In the genomic region with DNA sequence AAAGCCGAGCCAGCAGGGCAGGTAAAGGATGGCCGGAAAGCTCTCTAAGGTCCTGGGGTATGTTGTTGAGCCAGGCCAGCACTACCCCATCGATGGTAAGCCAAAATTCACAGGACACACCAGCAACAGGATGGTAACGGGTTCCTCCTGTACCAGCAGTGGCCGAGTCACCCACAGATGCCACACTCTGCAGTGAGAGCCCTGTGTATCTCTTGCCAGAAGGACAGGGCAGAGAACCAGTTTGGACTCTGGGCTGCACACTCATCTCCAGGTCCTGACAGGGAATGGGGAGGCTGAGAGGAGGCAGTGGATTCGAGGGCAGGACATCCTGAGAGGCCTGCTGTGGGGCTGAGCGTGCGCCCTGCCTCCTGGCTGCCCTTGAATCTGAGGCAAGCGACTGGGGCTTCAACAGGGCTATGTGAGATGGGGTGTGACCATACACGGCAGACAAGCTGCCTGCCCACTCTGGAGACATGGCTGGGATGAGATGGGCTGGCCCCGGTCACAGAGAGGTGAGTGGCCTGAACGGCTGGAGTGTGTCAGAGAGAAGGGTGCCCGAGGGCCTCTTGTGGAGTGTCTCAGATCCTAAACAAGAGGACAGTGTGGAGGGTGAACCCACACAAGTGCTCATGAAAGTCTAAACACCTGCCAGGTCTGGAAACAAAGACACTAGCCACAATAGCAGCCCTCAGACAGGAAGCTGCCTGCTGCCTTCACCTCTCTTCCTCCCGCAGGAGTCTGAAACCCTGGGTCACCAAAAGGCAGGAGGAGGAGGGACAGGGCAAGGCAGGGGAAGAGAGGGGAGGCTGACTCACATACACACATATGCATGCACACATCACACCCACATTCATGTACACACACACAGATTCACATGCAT, we compare ENCODE assay signal across 1 cellular context.
TF ChIP-seq lines count a peak whose summit lies in the region.

No MANE protein-coding gene starts in this region.

TF ChIP-seq in H1, 55 proteins besides CTCF, POLR2A, EP300 and RAD21:
- TF ChIP-seq SAP30 (IDR thresholded peaks at IDR 0.05; ENCODE audit: insufficient read depth, insufficient replicate concordance, low read length), result no peak
- no peak for TF ChIP-seq SP4 (IDR thresholded peaks at IDR 0.05; ENCODE audit: low read length)
- TF ChIP-seq BACH1 (IDR thresholded peaks at IDR 0.05; ENCODE audit: low read length), result no peak
- no peak for TF ChIP-seq HDAC6 (IDR thresholded peaks at IDR 0.05; ENCODE audit: low read depth, low read length)
- TF ChIP-seq, protein P1, sequence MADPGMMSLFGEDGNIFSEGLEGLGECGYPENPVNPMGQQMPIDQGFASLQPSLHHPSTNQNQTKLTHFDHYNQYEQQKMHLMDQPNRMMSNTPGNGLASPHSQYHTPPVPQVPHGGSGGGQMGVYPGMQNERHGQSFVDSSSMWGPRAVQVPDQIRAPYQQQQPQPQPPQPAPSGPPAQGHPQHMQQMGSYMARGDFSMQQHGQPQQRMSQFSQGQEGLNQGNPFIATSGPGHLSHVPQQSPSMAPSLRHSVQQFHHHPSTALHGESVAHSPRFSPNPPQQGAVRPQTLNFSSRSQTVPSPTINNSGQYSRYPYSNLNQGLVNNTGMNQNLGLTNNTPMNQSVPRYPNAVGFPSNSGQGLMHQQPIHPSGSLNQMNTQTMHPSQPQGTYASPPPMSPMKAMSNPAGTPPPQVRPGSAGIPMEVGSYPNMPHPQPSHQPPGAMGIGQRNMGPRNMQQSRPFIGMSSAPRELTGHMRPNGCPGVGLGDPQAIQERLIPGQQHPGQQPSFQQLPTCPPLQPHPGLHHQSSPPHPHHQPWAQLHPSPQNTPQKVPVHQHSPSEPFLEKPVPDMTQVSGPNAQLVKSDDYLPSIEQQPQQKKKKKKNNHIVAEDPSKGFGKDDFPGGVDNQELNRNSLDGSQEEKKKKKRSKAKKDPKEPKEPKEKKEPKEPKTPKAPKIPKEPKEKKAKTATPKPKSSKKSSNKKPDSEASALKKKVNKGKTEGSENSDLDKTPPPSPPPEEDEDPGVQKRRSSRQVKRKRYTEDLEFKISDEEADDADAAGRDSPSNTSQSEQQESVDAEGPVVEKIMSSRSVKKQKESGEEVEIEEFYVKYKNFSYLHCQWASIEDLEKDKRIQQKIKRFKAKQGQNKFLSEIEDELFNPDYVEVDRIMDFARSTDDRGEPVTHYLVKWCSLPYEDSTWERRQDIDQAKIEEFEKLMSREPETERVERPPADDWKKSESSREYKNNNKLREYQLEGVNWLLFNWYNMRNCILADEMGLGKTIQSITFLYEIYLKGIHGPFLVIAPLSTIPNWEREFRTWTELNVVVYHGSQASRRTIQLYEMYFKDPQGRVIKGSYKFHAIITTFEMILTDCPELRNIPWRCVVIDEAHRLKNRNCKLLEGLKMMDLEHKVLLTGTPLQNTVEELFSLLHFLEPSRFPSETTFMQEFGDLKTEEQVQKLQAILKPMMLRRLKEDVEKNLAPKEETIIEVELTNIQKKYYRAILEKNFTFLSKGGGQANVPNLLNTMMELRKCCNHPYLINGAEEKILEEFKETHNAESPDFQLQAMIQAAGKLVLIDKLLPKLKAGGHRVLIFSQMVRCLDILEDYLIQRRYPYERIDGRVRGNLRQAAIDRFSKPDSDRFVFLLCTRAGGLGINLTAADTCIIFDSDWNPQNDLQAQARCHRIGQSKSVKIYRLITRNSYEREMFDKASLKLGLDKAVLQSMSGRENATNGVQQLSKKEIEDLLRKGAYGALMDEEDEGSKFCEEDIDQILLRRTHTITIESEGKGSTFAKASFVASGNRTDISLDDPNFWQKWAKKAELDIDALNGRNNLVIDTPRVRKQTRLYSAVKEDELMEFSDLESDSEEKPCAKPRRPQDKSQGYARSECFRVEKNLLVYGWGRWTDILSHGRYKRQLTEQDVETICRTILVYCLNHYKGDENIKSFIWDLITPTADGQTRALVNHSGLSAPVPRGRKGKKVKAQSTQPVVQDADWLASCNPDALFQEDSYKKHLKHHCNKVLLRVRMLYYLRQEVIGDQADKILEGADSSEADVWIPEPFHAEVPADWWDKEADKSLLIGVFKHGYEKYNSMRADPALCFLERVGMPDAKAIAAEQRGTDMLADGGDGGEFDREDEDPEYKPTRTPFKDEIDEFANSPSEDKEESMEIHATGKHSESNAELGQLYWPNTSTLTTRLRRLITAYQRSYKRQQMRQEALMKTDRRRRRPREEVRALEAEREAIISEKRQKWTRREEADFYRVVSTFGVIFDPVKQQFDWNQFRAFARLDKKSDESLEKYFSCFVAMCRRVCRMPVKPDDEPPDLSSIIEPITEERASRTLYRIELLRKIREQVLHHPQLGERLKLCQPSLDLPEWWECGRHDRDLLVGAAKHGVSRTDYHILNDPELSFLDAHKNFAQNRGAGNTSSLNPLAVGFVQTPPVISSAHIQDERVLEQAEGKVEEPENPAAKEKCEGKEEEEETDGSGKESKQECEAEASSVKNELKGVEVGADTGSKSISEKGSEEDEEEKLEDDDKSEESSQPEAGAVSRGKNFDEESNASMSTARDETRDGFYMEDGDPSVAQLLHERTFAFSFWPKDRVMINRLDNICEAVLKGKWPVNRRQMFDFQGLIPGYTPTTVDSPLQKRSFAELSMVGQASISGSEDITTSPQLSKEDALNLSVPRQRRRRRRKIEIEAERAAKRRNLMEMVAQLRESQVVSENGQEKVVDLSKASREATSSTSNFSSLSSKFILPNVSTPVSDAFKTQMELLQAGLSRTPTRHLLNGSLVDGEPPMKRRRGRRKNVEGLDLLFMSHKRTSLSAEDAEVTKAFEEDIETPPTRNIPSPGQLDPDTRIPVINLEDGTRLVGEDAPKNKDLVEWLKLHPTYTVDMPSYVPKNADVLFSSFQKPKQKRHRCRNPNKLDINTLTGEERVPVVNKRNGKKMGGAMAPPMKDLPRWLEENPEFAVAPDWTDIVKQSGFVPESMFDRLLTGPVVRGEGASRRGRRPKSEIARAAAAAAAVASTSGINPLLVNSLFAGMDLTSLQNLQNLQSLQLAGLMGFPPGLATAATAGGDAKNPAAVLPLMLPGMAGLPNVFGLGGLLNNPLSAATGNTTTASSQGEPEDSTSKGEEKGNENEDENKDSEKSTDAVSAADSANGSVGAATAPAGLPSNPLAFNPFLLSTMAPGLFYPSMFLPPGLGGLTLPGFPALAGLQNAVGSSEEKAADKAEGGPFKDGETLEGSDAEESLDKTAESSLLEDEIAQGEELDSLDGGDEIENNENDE (IDR thresholded peaks at IDR 0.05; ENCODE audit: insufficient replicate concordance, low read length), result no peak
- TF ChIP-seq SIN3A (conservative IDR thresholded peaks at IDR 0.05 in 1 of 2, IDR thresholded peaks at IDR 0.05 in 1 of 2; ENCODE audit: low read depth in 1 of 2, low read length in 2 of 2), result no peak
- no peak for TF ChIP-seq POU5F1 (IDR thresholded peaks at IDR 0.05; ENCODE audit: low read depth, low read length)
- TF ChIP-seq, protein P2, sequence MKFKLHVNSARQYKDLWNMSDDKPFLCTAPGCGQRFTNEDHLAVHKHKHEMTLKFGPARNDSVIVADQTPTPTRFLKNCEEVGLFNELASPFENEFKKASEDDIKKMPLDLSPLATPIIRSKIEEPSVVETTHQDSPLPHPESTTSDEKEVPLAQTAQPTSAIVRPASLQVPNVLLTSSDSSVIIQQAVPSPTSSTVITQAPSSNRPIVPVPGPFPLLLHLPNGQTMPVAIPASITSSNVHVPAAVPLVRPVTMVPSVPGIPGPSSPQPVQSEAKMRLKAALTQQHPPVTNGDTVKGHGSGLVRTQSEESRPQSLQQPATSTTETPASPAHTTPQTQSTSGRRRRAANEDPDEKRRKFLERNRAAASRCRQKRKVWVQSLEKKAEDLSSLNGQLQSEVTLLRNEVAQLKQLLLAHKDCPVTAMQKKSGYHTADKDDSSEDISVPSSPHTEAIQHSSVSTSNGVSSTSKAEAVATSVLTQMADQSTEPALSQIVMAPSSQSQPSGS (IDR thresholded peaks at IDR 0.05; ENCODE audit: low read length), result no peak
- no peak for TF ChIP-seq NANOG (IDR thresholded peaks at IDR 0.05; ENCODE audit: insufficient read depth, low read depth, low read length, poor library complexity, severe bottlenecking)
- no peak for TF ChIP-seq CBX5 (IDR thresholded peaks at IDR 0.05; ENCODE audit: low read depth, low read length)
- TF ChIP-seq TEAD4 (IDR thresholded peaks at IDR 0.05; ENCODE audit: low read depth, low read length), result no peak
